Comparison of ENCODE assay signal across 8 cellular contexts in the genomic region with DNA sequence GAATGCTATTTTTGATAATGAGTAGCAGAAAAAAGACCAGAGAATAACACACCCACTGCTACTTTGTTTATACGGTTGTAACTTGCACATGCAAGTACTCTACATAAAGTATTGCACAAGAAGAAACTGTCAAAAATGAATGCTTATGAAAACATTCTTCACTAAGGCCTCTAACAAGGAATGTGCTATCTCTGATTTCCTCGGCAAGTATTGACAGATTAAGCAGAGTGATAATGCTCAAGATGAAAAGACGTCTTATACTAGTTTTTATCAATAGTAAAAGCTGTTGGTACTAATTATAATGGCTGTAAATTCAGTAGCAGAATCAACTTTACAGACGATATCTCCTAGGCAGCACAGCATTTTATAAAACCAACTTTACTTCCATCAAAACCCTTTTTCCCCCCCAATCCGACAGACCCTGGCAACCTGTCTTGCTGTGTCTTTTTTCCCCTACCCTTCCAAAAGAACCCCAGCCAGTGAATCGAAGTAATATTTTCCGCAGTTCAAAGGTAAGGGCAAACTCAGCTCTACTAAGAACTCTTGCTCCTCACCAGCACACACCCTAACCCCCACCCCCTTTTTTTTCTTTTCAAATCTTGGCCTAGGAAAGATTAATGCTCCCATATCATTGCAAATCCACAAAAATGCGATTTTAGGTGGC. TPM values are rescaled to one million over a fixed set of nuclear protein-coding genes. Genes with fewer than 3 reads are reported as not detected.
DNase-seq lines count a peak whose midpoint lies in the region; ATAC-seq and TF ChIP-seq lines count a peak whose summit lies in the region.

No MANE protein-coding gene starts in this region.

- POLR2A ChIA-PET in activated CD4-positive, alpha-beta T cell treated with anti-CD3 and anti-CD28 coated beads for 36 hours (lab: Charles Lee), result interaction anchor here (0.5 to 0.8 kb wide), 3 partner anchors 25 to 52 kb away, joined by 3 to 4 read pairs (median 3); no protein-coding TSS in a partner anchor
- POLR2A ChIA-PET in OCI-LY7 (lab: Charles Lee), result interaction anchor here (0.7 to 1.1 kb wide), 3 partner anchors 28 to 751 kb away, joined by 3 to 4 read pairs (median 3); no protein-coding TSS in a partner anchor

- no peaks in the 10 kb centered on the region for H3K36me3 Mint-ChIP-seq in activated CD4-positive, alpha-beta T cell treated with anti-CD3 and anti-CD28 coated beads for 36 hours (ENCODE audit: low read depth)
- H3K36me3 Mint-ChIP-seq in natural killer cell, result no peaks in the 10 kb centered on the region

- peak overlapping the region; percentile 85 for H3K27ac Mint-ChIP-seq in activated CD4-positive, alpha-beta T cell treated with anti-CD3 and anti-CD28 coated beads for 36 hours
- H3K27ac Mint-ChIP-seq in natural killer cell, result peak overlapping the region; percentile 83 to 85

- 5 to 12% methylated on average over 6 to 8 of the region's 8 CpGs for WGBS in ectodermal cell, 2 experiments

- no peak for ATAC-seq in activated CD4-positive, alpha-beta T cell treated with anti-CD3 and anti-CD28 coated beads for 36 hours
- ATAC-seq in natural killer cell (no peak), GM19463 (IDR thresholded peaks at IDR 0.05; ENCODE audit: unreplicated experiment) (no peak)

- no peak for TF ChIP-seq CTCF in OCI-LY7 (conservative IDR thresholded peaks at IDR 0.05; ENCODE audit: low read length)
- no peak for TF ChIP-seq CTCF in natural killer cell (IDR thresholded peaks at IDR 0.05)

- H3K9me3 ChIP-seq in OCI-LY7 (ENCODE audit: low read length), result no peaks in the 10 kb centered on the region
- H3K9me3 ChIP-seq in ectodermal cell (ENCODE audit: control insufficient read depth, low read length), result no peaks in the 10 kb centered on the region

- H3K36me3 ChIP-seq in OCI-LY7 (ENCODE audit: insufficient read depth, low read length), result peaks cover 2% of the 10 kb centered on the region
- no peaks in the 10 kb centered on the region for H3K36me3 ChIP-seq in ectodermal cell (ENCODE audit: control insufficient read depth, insufficient read depth, low read length)

- H3K27me3 Mint-ChIP-seq in activated CD4-positive, alpha-beta T cell treated with anti-CD3 and anti-CD28 coated beads for 36 hours, result no peaks in the 10 kb centered on the region
- H3K27me3 Mint-ChIP-seq in natural killer cell (ENCODE audit: low read depth in 2 of 2), result no peaks in the 10 kb centered on the region

- H3K4me1 Mint-ChIP-seq in activated CD4-positive, alpha-beta T cell treated with anti-CD3 and anti-CD28 coated beads for 36 hours, result peaks cover 52% of the 10 kb centered on the region
- H3K4me1 Mint-ChIP-seq in natural killer cell, result peaks cover 57 to 69% of the 10 kb centered on the region in 2 donors

- peak overlapping the region; percentile 83 for H3K4me3 ChIP-seq in OCI-LY7 (ENCODE audit: low read depth, low read length, poor library complexity, severe bottlenecking)
- peak overlapping the region; percentile 97 for H3K4me3 ChIP-seq in ectodermal cell (ENCODE audit: insufficient read depth, low read depth, low read length)

- peaks cover 31% of the 10 kb centered on the region for H4K20me1 ChIP-seq in OCI-LY7 (ENCODE audit: insufficient read depth, low read length)

- no peak overlapping the region for H2AFZ ChIP-seq in OCI-LY7 (ENCODE audit: low read length)

- H3K4me1 ChIP-seq in OCI-LY7 (ENCODE audit: insufficient read depth, low read length, poor library complexity, severe bottlenecking) (peaks cover 49% of the 10 kb centered on the region), ectodermal cell (ENCODE audit: control insufficient read depth, insufficient read depth, low read length) (peaks cover 13% of the 10 kb centered on the region)

- H3K4me3 Mint-ChIP-seq in activated CD4-positive, alpha-beta T cell treated with anti-CD3 and anti-CD28 coated beads for 36 hours, result peak overlapping the region; percentile 98
- H3K4me3 Mint-ChIP-seq in natural killer cell, result peak overlapping the region; percentile 93

- H3K9me2 ChIP-seq in OCI-LY7 (ENCODE audit: insufficient read depth, low read length), result no peaks in the 10 kb centered on the region

- peak overlapping the region; percentile 98 for H3K4me2 ChIP-seq in OCI-LY7 (ENCODE audit: low read length)

- peaks cover 57% of the 10 kb centered on the region for H3K79me2 ChIP-seq in OCI-LY7 (ENCODE audit: insufficient read depth, low read depth, low read length)

- TSS peak; percentile 71 for BruUV-seq in OCI-LY7 (replicated peaks; lab: Mats Ljungman, UMichigan)

- CTCF ChIA-PET in activated CD4-positive, alpha-beta T cell treated with anti-CD3 and anti-CD28 coated beads for 36 hours (lab: Charles Lee), result interaction anchor here (0.8 to 1.5 kb wide), 6 partner anchors 28 to 184 kb away, joined by 3 to 7 read pairs (median 3); no protein-coding TSS in a partner anchor
- CTCF ChIA-PET in OCI-LY7 (lab: Charles Lee; ENCODE audit: unreplicated experiment), result no interaction called here

- DNase-seq in activated CD4-positive, alpha-beta T cell treated with anti-CD3 and anti-CD28 coated beads for 36 hours, result peak; percentile 10
- no peak for DNase-seq in activated CD4-positive, alpha-beta T cell treated with anti-CD3 and anti-CD28 coated beads for 1 hour
- no peak for DNase-seq in OCI-LY7 (ENCODE audit: low spot score)
- DNase-seq in natural killer cell, result no peak
- DNase-seq in D341Med (ENCODE audit: low spot score), result no peak
- no peak for DNase-seq in globus pallidus (ENCODE audit: low spot score)

- no peaks in the 10 kb centered on the region for H3K27me3 ChIP-seq in ectodermal cell (ENCODE audit: control insufficient read depth, insufficient read depth, low read length, poor library complexity, severe bottlenecking)

- peak overlapping the region; percentile 90 for H3K27ac ChIP-seq in OCI-LY7 (ENCODE audit: low read depth, low read length, poor library complexity, severe bottlenecking)
- peak overlapping the region; percentile 92 for H3K27ac ChIP-seq in ectodermal cell (ENCODE audit: insufficient read depth, low read depth, low read length, poor library complexity, severe bottlenecking)

- H3K9me3 Mint-ChIP-seq in activated CD4-positive, alpha-beta T cell treated with anti-CD3 and anti-CD28 coated beads for 36 hours (ENCODE audit: low read depth), result no peaks in the 10 kb centered on the region
- H3K9me3 Mint-ChIP-seq in natural killer cell, result no peaks in the 10 kb centered on the region

- intact Hi-C loops in activated CD4-positive, alpha-beta T cell treated with anti-CD3 and anti-CD28 coated beads for 36 hours (cut with DNase I, micrococcal nuclease), result loop anchor here (1.0 to 10.0 kb wide), 6 partner anchors 36 to 434 kb away; a partner anchor contains a TSS
- intact Hi-C loops in OCI-LY7 (cut with micrococcal nuclease; ENCODE audit: unreplicated experiment) (loop anchor here (5.0 kb wide), 1 partner anchor 201 kb away; no protein-coding TSS in a partner anchor), natural killer cell (cut with micrococcal nuclease) (loop anchor here (5.0 to 10.0 kb wide), 2 partner anchors 36 to 54 kb away; no protein-coding TSS in a partner anchor)

RNA-seq across cellular contexts. Expression of a gene that starts 1.5 kb away (rescaled TPM):
- total RNA-seq in activated CD4-positive, alpha-beta T cell treated with anti-CD3 and anti-CD28 coated beads for 36 hours, result 10 to 100 TPM; 67.9 to 69.8 TPM
- 85.4 and 91.9 TPM in 2 replicates for total RNA-seq in OCI-LY7 (2014; rRNA removed; shearing (Covaris generic))
- 88.1 and 88.5 TPM in 2 replicates for total RNA-seq in OCI-LY7 (2022)
- polyA plus RNA-seq in ectodermal cell (2013, experiment 1 of 4), result 30.7 TPM
- polyA plus RNA-seq in ectodermal cell (2013, experiment 2 of 4), result 39.1 TPM
- polyA plus RNA-seq in ectodermal cell (2013, experiment 3 of 4), result 26.2 TPM
- polyA plus RNA-seq in ectodermal cell (2013, experiment 4 of 4), result 31.7 TPM
- total RNA-seq in natural killer cell, result 100 to 1,000 TPM; 143 to 181 (median 146) TPM

RNA-seq across cellular contexts. Expression of a gene that starts 52.3 kb away (rescaled TPM):
- 100 to 1,000 TPM; 113 to 162 TPM for total RNA-seq in activated CD4-positive, alpha-beta T cell treated with anti-CD3 and anti-CD28 coated beads for 36 hours
- 50.4 and 76.1 TPM in 2 replicates for total RNA-seq in OCI-LY7 (2014; rRNA removed; shearing (Covaris generic))
- total RNA-seq in OCI-LY7 (2022) (136 and 143 TPM in 2 replicates), natural killer cell (100 to 1,000 TPM in 1 of 3 donors, 10 to 100 TPM in 2; 91.4 to 117 (median 93.7) TPM)
- polyA plus RNA-seq in ectodermal cell (2013, experiment 1 of 4), result 157 TPM
- polyA plus RNA-seq in ectodermal cell (2013, experiment 2 of 4), result 164 TPM
- polyA plus RNA-seq in ectodermal cell (2013, experiment 3 of 4), result 137 TPM
- 157 TPM for polyA plus RNA-seq in ectodermal cell (2013, experiment 4 of 4)
